Comparison of ENCODE assay signal across 10 cellular contexts in genomic region chr12:65656904-65657351, GRCh38.
DNase-seq lines count a peak whose midpoint lies in the region; ATAC-seq and FAIRE-seq lines count a peak whose summit lies in the region.
"Had no signal": no experiment of that assay in that cellular context is flagged by ENCODE, and none has a peak within 500 bp of the region (broad histone marks: within the 10 kb centered on the region; RNA-seq: fewer than 3 reads in every experiment).

No MANE protein-coding gene starts in this region.

- no peak for ATAC-seq in GM19023 (IDR thresholded peaks at IDR 0.05; ENCODE audit: unreplicated experiment)
- ATAC-seq in HG03196 (IDR thresholded peaks at IDR 0.05; ENCODE audit: unreplicated experiment): no peak
- ATAC-seq in GM21367 (IDR thresholded peaks at IDR 0.05; ENCODE audit: unreplicated experiment): no peak

- peak; percentile 4 for DNase-seq in stimulated activated CD4-positive, alpha-beta T cell treated with anti-CD3 and anti-CD28 coated beads, Interleukin-1b, Interleukin-23, amount 100 ng/mL, for 48 hours
- no peak for DNase-seq in stimulated activated CD4-positive, alpha-beta T cell treated with anti-CD3 and anti-CD28 coated beads, Interleukin-4, amount 100 ng/mL, for 4 hours
- DNase-seq in RCC 7860 (ENCODE audit: low spot score) (peak; percentile 95), epithelial cell of prostate (ENCODE audit: low read depth, low spot score) (peak; percentile 81), ureter (ENCODE audit: low spot score) (no peak)
- DNase-seq: NCI-H345 had no signal

- peak; percentile 99 for FAIRE-seq in RCC 7860 (lab: Jason Lieb, UNC)
- FAIRE-seq: islet of Langerhans had no signal

- H3K27ac ChIP-seq in epithelial cell of prostate: peak overlapping the region; percentile 99

Comparison
In these comparisons a context has a peak if more than half of its experiments do, and no peak if none do; other contexts are left out.
1. DNase-seq: peak in stimulated activated CD4-positive, alpha-beta T cell treated with anti-CD3 and anti-CD28 coated beads, Interleukin-1b, Interleukin-23, amount 100 ng/mL, for 48 hours (single experiment), RCC 7860 (single experiment) and epithelial cell of prostate (single experiment); none in stimulated activated CD4-positive, alpha-beta T cell treated with anti-CD3 and anti-CD28 coated beads, Interleukin-4, amount 100 ng/mL, for 4 hours (0 of 2) and ureter (single experiment).